23 cellular contexts compared by ENCODE assay signal in genomic region chr1:164272156-164272555, GRCh38.
"Had no signal": no experiment of that assay in that cellular context is flagged by ENCODE, and none has a peak within 500 bp of the region (broad histone marks: within the 10 kb centered on the region; RNA-seq: fewer than 3 reads in every experiment).

No MANE protein-coding gene starts in this region.

- H3K27ac ChIP-seq: ascending aorta, body of pancreas had no signal

- H3K36me3 ChIP-seq: ascending aorta had no signal

- H3K4me1 ChIP-seq: ascending aorta, body of pancreas had no signal

- H3K9me3 ChIP-seq: ascending aorta had no signal

- H3K27me3 ChIP-seq: ascending aorta, body of pancreas had no signal

- DNase-seq: activated CD4-positive, alpha-beta T cell treated with anti-CD3 and anti-CD28 coated beads for 48 hours; activated CD4-positive, alpha-beta T cell treated with anti-CD3 and anti-CD28 coated beads, Interleukin-2, amount 50 U/mL, for 4 hours; activated CD4-positive, CD25-positive, alpha-beta regulatory T cell treated with anti-CD3 and anti-CD28 coated beads, Interleukin-2, amount 50 U/mL, for 72 hours; activated CD8-positive, alpha-beta memory T cell treated with anti-CD3 and anti-CD28 coated beads, Interleukin-2, amount 50 U/mL, for 48 hours; activated CD8-positive, alpha-beta T cell treated with anti-CD3 and anti-CD28 coated beads, Interleukin-2, amount 10 ng/mL, durations not matched to agents 7 days and 5 days; activated effector memory CD4-positive, alpha-beta T cell treated with Interleukin-2 at 50 U/mL for 16 hours; activated naive CD4-positive, alpha-beta T cell; activated naive CD8-positive, alpha-beta T cell treated with anti-CD3 and anti-CD28 coated beads, Interleukin-2, amount 50 U/mL, for 24 hours; activated T-cell treated with anti-CD3 and anti-CD28 coated beads, Interleukin-2, amount 50 U/mL, for 1 hour; amniotic stem cell; body of pancreas; central memory CD4-positive, alpha-beta T cell; cortex of kidney; NCI-H1048; NCI-H187; NCI-H2171; NCI-H2227 treated with DMSO at 0.1 percent for 48 hours; NCI-H446 treated with DMSO at 0.1 percent for 48 hours; NCI-H524 treated with DMSO at 0.1 percent for 48 hours; NCI-H774; PC-3; SHP77 had no signal

- H3K4me3 ChIP-seq: ascending aorta, body of pancreas had no signal
